In the genomic region with DNA sequence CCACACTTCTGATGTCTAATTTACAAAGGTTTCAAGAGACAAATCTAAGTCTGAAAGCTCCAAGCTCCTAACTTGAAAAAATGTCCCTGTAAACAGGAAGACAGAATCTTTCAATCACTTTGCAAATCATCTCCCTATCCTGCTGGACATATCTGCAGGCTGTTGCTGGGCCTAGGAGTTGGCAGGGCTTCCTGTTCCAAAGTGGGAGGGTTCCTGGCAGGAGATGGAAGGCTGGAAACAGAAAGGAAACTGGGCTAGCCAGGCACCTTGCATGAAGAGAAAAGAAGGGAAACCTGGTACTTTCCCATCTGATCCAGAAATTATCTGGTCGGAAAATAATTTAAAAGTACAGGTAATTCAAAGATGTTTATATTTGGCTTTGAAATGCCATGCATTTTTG, we compare ENCODE assay signal across 10 cellular contexts.
DNase-seq lines count a peak whose midpoint lies in the region; ATAC-seq and TF ChIP-seq lines count a peak whose summit lies in the region.
"Had no signal": no experiment of that assay in that cellular context is flagged by ENCODE, and none has a peak within 500 bp of the region (broad histone marks: within the 10 kb centered on the region; RNA-seq: fewer than 3 reads in every experiment).

No MANE protein-coding gene starts in this region.

- no peaks in the 10 kb centered on the region for H3K36me3 Mint-ChIP-seq in effector memory CD8-positive, alpha-beta T cell (ENCODE audit: insufficient read depth)

- H3K4me1 Mint-ChIP-seq in effector memory CD8-positive, alpha-beta T cell (ENCODE audit: low read depth in 2 of 2): peaks cover 5 to 6% of the 10 kb centered on the region in 2 donors

- peak overlapping the region; percentile 92 to 98 for H3K27ac ChIP-seq in tibial artery

- DNase-seq in DMS53 (lab: John Stamatoyannopoulos, UW) (peak; percentile 2), DMS53 treated with DMSO at 0.1 percent for 48 hours (lab: John Stamatoyannopoulos, UW; ENCODE audit: unreplicated experiment) (no peak), cerebellar cortex (ENCODE audit: low spot score) (peak; percentile 93), left lobe of liver (ENCODE audit: low spot score) (peak; percentile 83), tibial artery (peak; percentile 42 to 83), islet precursor cell (no peak)
- no peak for DNase-seq in stimulated activated naive CD8-positive, alpha-beta T cell treated with anti-CD3 and anti-CD28 coated beads, Interleukin-15, Interleukin-2, amounts not matched to agents 100 U/mL and 50 U/mL, for 24 hours
- DNase-seq in effector memory CD8-positive, alpha-beta T cell: no peak
- DNase-seq: foreskin melanocyte, T-helper 17 cell had no signal

- no peaks in the 10 kb centered on the region for H3K36me3 ChIP-seq in tibial artery

- no peaks in the 10 kb centered on the region for H3K9me3 ChIP-seq in tibial artery

- H3K4me3 Mint-ChIP-seq in effector memory CD8-positive, alpha-beta T cell: no peak overlapping the region
- H3K4me3 Mint-ChIP-seq: T-helper 17 cell had no signal

- no peak for TF ChIP-seq CTCF in tibial artery (IDR thresholded peaks at IDR 0.05)

- H3K4me1 ChIP-seq in tibial artery: peaks cover 0 to 25% (median 18%) of the 10 kb centered on the region in 4 donors

- peak; percentile 36 for ATAC-seq in left lobe of liver
- ATAC-seq in stimulated activated naive CD8-positive, alpha-beta T cell treated with anti-CD3 and anti-CD28 coated beads, Interleukin-15, Interleukin-2, amounts not matched to agents 100 U/mL and 50 U/mL, for 24 hours: no peak
- ATAC-seq in effector memory CD8-positive, alpha-beta T cell (replicated peaks): no peak
- ATAC-seq: T-helper 17 cell had no signal

- no peak overlapping the region for H3K27ac Mint-ChIP-seq in effector memory CD8-positive, alpha-beta T cell
- H3K27ac Mint-ChIP-seq: T-helper 17 cell had no signal

- H3K9me3 Mint-ChIP-seq in effector memory CD8-positive, alpha-beta T cell: peaks cover 0 to 2% of the 10 kb centered on the region in 2 donors

- H3K27me3 ChIP-seq in tibial artery: no peaks in the 10 kb centered on the region

- peak overlapping the region in 1 of 2 donors; percentile 90 for H3K4me3 ChIP-seq in tibial artery

- H3K27me3 Mint-ChIP-seq in effector memory CD8-positive, alpha-beta T cell: peaks cover 34 to 57% of the 10 kb centered on the region in 2 donors

- intact Hi-C loops in tibial artery (cut with DNase I; ENCODE audit: low total_unique reads): no loop called here

Comparison
In these comparisons a context has a peak if more than half of its experiments do, and no peak if none do; other contexts are left out.
1. DNase-seq: peak in DMS53 (single experiment), cerebellar cortex (single experiment), left lobe of liver (single experiment) and tibial artery (2 of 2); none in DMS53 treated with DMSO at 0.1 percent for 48 hours (single experiment), stimulated activated naive CD8-positive, alpha-beta T cell treated with anti-CD3 and anti-CD28 coated beads, Interleukin-15, Interleukin-2, amounts not matched to agents 100 U/mL and 50 U/mL, for 24 hours (single experiment), islet precursor cell (single experiment) and effector memory CD8-positive, alpha-beta T cell (0 of 3).